8 cellular contexts compared by ENCODE assay signal in the genomic region with DNA sequence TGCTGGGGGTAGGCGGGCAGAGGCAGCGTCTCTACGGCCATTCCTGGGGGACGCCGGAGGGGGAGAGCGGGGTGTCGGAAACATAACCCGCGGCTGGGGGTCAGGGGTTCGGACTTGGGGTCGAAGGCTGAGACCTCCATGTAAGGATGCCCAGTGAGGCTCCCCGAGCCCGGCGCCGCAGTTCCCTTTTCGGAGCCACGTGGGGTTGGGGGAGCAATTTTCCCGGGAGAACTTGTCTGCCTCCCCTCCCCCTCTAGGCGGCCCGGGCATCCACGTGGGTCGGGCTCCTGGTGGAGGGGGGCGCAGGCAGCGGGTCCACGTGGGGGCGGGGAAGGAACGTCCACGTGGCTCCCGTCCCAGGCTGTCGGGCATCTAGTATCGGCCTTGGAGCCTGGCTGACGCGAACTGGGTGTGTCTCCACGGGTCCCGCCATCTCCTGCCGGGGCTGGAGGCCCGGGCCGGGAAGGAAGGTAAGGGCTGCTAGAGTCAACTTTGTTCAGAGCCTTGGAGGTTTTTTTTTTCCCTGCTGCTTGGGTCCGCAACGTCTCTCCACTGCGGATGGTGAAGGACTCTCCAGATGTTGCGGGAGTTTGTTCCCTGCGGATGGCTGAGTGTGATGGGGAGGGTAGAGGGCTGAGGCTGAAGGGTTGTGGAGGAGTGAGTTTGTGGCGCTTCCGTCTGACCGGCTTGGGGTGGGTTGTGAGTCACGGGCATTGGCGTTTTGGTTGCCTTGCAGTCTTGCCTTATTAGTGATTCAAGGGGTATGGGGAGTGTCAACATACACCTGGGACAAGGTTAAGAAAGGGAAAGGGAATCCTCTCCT. TPM values are rescaled to one million over a fixed set of nuclear protein-coding genes. Genes with fewer than 3 reads are reported as not detected.
A peak's percentile ranks its signal among the peaks of the same experiment; 100 is the strongest.
DNase-seq lines count a peak whose midpoint lies in the region; ATAC-seq, FAIRE-seq and TF ChIP-seq lines count a peak whose summit lies in the region.

No MANE protein-coding gene starts in this region.

- peak overlapping the region; percentile 100 for H3K4me3 Mint-ChIP-seq in activated naive CD8-positive, alpha-beta T cell treated with anti-CD3 and anti-CD28 coated beads, Interleukin-2, amount 50 U/mL, for 24 hours

- peak overlapping the region; percentile 83 for H3K4me2 ChIP-seq in DND-41 (ENCODE audit: insufficient read depth, low read length)

- H3K36me3 ChIP-seq in DND-41 (ENCODE audit: insufficient read depth, low read length) (peaks cover 47% of the 10 kb centered on the region), SJCRH30 (peaks cover 25% of the 10 kb centered on the region), heart left ventricle (peaks cover 0 to 13% (median 9%) of the 10 kb centered on the region in 9 donors), pancreas (peaks cover 2 to 8% (median 5%) of the 10 kb centered on the region in 3 donors), upper lobe of left lung (peaks cover 5 to 10% (median 9%) of the 10 kb centered on the region in 4 donors)

- H3K9ac ChIP-seq in DND-41 (ENCODE audit: low read depth, low read length) = peak overlapping the region; percentile 85

- peaks cover 48% of the 10 kb centered on the region for H3K4me1 Mint-ChIP-seq in activated naive CD8-positive, alpha-beta T cell treated with anti-CD3 and anti-CD28 coated beads, Interleukin-2, amount 50 U/mL, for 24 hours

- intact Hi-C loops in heart left ventricle (cut with DNase I) = loop anchor here in 5 of 10 donors (1.0 to 2.0 kb wide), 3 partner anchors 17 to 19 kb away; a partner anchor contains a TSS
- intact Hi-C loops in pancreas (cut with DNase I) = no loop called here

- H3K36me3 Mint-ChIP-seq in activated naive CD8-positive, alpha-beta T cell treated with anti-CD3 and anti-CD28 coated beads, Interleukin-2, amount 50 U/mL, for 24 hours (ENCODE audit: low read depth) = peaks cover 38% of the 10 kb centered on the region

- no peaks in the 10 kb centered on the region for H3K9me3 Mint-ChIP-seq in activated naive CD8-positive, alpha-beta T cell treated with anti-CD3 and anti-CD28 coated beads, Interleukin-2, amount 50 U/mL, for 24 hours

- WGBS in heart left ventricle, 4 donors = 0 to 2% (median 1%) methylated on average over 32 to 48 of the region's 48 CpGs
- 0 to 1% methylated on average over 44 to 48 of the region's 48 CpGs for WGBS in pancreas, 2 donors
- 1 to 2% methylated on average over 15 to 45 of the region's 48 CpGs for WGBS in upper lobe of left lung, 2 donors

- TF ChIP-seq CTCF in DND-41 (IDR thresholded peaks at IDR 0.05; ENCODE audit: borderline replicate concordance, extremely low read depth, low read length, poor library complexity, severe bottlenecking) (no peak), heart left ventricle (IDR thresholded peaks at IDR 0.05) (no peak), pancreas (IDR thresholded peaks at IDR 0.05) (no peak), upper lobe of left lung (IDR thresholded peaks at IDR 0.05) (no peak)

- peak; percentile 22 for ATAC-seq in DND-41 (ENCODE audit: insufficient read depth, low read depth)
- ATAC-seq in HG03432 (IDR thresholded peaks at IDR 0.05; ENCODE audit: unreplicated experiment) = peak; percentile 17
- peak; percentile 47 for ATAC-seq in activated naive CD8-positive, alpha-beta T cell treated with anti-CD3 and anti-CD28 coated beads, Interleukin-2, amount 50 U/mL, for 24 hours
- peak; percentile 16 to 59 (median 52) for ATAC-seq in heart left ventricle
- peak; percentile 52 to 65 (median 57) for ATAC-seq in pancreas
- ATAC-seq in upper lobe of left lung (ENCODE audit: low FRiP score in 2 of 2) = peak; percentile 44 to 78

- H2AFZ ChIP-seq in DND-41 (ENCODE audit: low read depth, low read length) = peak overlapping the region; percentile 86

- peaks cover 60% of the 10 kb centered on the region for H3K79me2 ChIP-seq in DND-41 (ENCODE audit: insufficient read depth, low read length)

- H3K27ac Mint-ChIP-seq in activated naive CD8-positive, alpha-beta T cell treated with anti-CD3 and anti-CD28 coated beads, Interleukin-2, amount 50 U/mL, for 24 hours = peak overlapping the region; percentile 100

- peaks cover 3% of the 10 kb centered on the region for H3K27me3 Mint-ChIP-seq in activated naive CD8-positive, alpha-beta T cell treated with anti-CD3 and anti-CD28 coated beads, Interleukin-2, amount 50 U/mL, for 24 hours

- H3K27ac ChIP-seq in DND-41 (ENCODE audit: low read length) (peak overlapping the region; percentile 87), SJCRH30 (peak overlapping the region; percentile 93), heart left ventricle (peak overlapping the region; percentile 75 to 99 (median 96)), pancreas (peak overlapping the region; percentile 85 to 90 (median 88)), upper lobe of left lung (peak overlapping the region; percentile 95 to 98 (median 96))

- TF ChIP-seq EP300 in upper lobe of left lung (IDR thresholded peaks at IDR 0.05) = no peak

- DNase-seq in DND-41 (peak; percentile 80), SJCRH30 (peak; percentile 92 to 94), heart left ventricle (peak; percentile 78 to 85 (median 82)), pancreas (peak; percentile 76 to 90 (median 82)), upper lobe of left lung (peak; percentile 78 to 91), NCI-H1930 (lab: John Stamatoyannopoulos, UW) (no peak)
- peak; percentile 79 for DNase-seq in activated naive CD8-positive, alpha-beta T cell treated with anti-CD3 and anti-CD28 coated beads, Interleukin-2, amount 50 U/mL, for 24 hours

- H3K27me3 ChIP-seq in DND-41 (ENCODE audit: insufficient read depth, low read length, poor library complexity) (no peaks in the 10 kb centered on the region), SJCRH30 (no peaks in the 10 kb centered on the region), heart left ventricle (no peaks in the 10 kb centered on the region), pancreas (no peaks in the 10 kb centered on the region), upper lobe of left lung (no peaks in the 10 kb centered on the region)

- FAIRE-seq in pancreas (lab: Jason Lieb, UNC) = no peak

- H3K4me1 ChIP-seq in DND-41 (ENCODE audit: insufficient read depth, low read length) = peaks cover 43% of the 10 kb centered on the region
- H3K4me1 ChIP-seq in SJCRH30 = peaks cover 18% of the 10 kb centered on the region
- H3K4me1 ChIP-seq in heart left ventricle = peaks cover 0 to 46% (median 32%) of the 10 kb centered on the region in 12 donors
- peaks cover 0 to 13% (median 11%) of the 10 kb centered on the region in 3 donors for H3K4me1 ChIP-seq in pancreas
- peaks cover 37 to 53% (median 47%) of the 10 kb centered on the region in 4 donors for H3K4me1 ChIP-seq in upper lobe of left lung

- H3K9me3 ChIP-seq in DND-41 (ENCODE audit: insufficient read depth, low read length, severe bottlenecking) (no peaks in the 10 kb centered on the region), SJCRH30 (replicated peaks) (no peaks in the 10 kb centered on the region), heart left ventricle (no peaks in the 10 kb centered on the region), pancreas (no peaks in the 10 kb centered on the region), upper lobe of left lung (no peaks in the 10 kb centered on the region)

- H3K4me3 ChIP-seq in DND-41 (ENCODE audit: low read depth in 1 of 2, low read length in 2 of 2) (peak overlapping the region; percentile 71 to 85), SJCRH30 (peak overlapping the region; percentile 91), heart left ventricle (peak overlapping the region; percentile 67 to 99 (median 87)), pancreas (peak overlapping the region; percentile 70 to 99 (median 97)), upper lobe of left lung (peak overlapping the region; percentile 82 to 94 (median 93))

- H4K20me1 ChIP-seq in DND-41 (ENCODE audit: insufficient read depth, low read length) = peaks cover 50% of the 10 kb centered on the region

- TF ChIP-seq POLR2A in heart left ventricle (IDR thresholded peaks at IDR 0.05) (no peak), upper lobe of left lung (IDR thresholded peaks at IDR 0.05) (no peak)

RNA-seq across cellular contexts. Expression of a gene that starts 0.7 kb away (rescaled TPM):
- total RNA-seq in SJCRH30 (2014; rRNA removed; shearing (Covaris generic)) = 61.0 and 63.0 TPM in 2 replicates
- total RNA-seq in heart left ventricle (10 to 100 TPM in 8 of 9 donors, 1 to 10 TPM in 1; 10.0 to 21.5 (median 14.9) TPM), pancreas (10 to 100 TPM; 11.7 to 20.4 (median 16.9) TPM), upper lobe of left lung (10 to 100 TPM; 29.3 to 57.6 (median 40.3) TPM)
- polyA plus RNA-seq in heart left ventricle (10 to 100 TPM; 10.7 to 17.9 TPM), pancreas (10 to 100 TPM; 26.4 to 31.2 TPM)

RNA-seq across cellular contexts. Expression of a gene that starts 13.4 kb away (rescaled TPM):
- 72.6 and 81.6 TPM in 2 replicates for total RNA-seq in SJCRH30 (2014; rRNA removed; shearing (Covaris generic))
- total RNA-seq in heart left ventricle = 10 to 100 TPM; 38.7 to 63.2 (median 53.5) TPM
- 10 to 100 TPM; 29.5 to 39.4 TPM for polyA plus RNA-seq in heart left ventricle
- 10 to 100 TPM; 12.5 to 32.1 (median 16.5) TPM for total RNA-seq in pancreas
- polyA plus RNA-seq in pancreas = 10 to 100 TPM; 20.1 to 26.2 TPM
- 100 to 1,000 TPM in 1 of 6 donors, 10 to 100 TPM in 5; 31.5 to 243 (median 54.9) TPM for total RNA-seq in upper lobe of left lung

RNA-seq across cellular contexts. Expression of a gene that starts 18.6 kb away (rescaled TPM):
- 225 and 242 TPM in 2 replicates for total RNA-seq in SJCRH30 (2014; rRNA removed; shearing (Covaris generic))
- total RNA-seq in heart left ventricle = 10 to 100 TPM; 24.0 to 67.5 (median 29.0) TPM
- 10 to 100 TPM; 10.1 to 37.5 TPM for polyA plus RNA-seq in heart left ventricle
- total RNA-seq in pancreas = 10 to 100 TPM; 14.8 to 33.7 (median 27.6) TPM
- 10 to 100 TPM; 15.1 to 23.8 TPM for polyA plus RNA-seq in pancreas
- total RNA-seq in upper lobe of left lung = 10 to 100 TPM; 21.4 to 72.8 (median 44.3) TPM

Comparison
In these comparisons a context has a peak if more than half of its experiments do, and no peak if none do; other contexts are left out.
1. DNase-seq: peak in DND-41 (single experiment), SJCRH30 (2 of 2), activated naive CD8-positive, alpha-beta T cell treated with anti-CD3 and anti-CD28 coated beads, Interleukin-2, amount 50 U/mL, for 24 hours (single experiment), heart left ventricle (5 of 5), pancreas (6 of 6) and upper lobe of left lung (2 of 2); none in NCI-H1930 (0 of 2).
2. Peak in every context shown above with its lines, with median percentiles within 50 percentile points of each other: ATAC-seq, H3K27ac ChIP-seq and H3K4me3 ChIP-seq.